ENCODE assay signal across 16 cellular contexts in the genomic region with DNA sequence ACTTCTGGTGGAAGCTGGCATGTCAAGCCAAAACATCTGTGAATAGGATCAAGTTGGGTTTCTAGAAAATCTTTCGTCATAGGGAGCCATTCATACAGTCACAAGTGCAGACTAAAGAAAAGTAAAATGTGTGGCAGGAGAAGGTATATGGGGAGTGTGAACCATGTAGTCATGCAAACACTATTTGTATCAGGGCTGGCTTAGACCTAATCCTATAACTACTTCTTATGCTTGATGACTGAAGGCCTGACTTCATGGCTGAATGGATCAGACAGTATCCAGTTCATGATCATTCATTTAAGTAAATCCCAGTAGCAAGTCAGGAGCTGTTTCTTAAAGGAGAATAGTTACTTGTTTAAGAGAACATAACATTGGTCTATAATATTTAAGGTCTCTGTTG.
DNase-seq lines count a peak whose midpoint lies in the region; ATAC-seq, FAIRE-seq and TF ChIP-seq lines count a peak whose summit lies in the region.
"Had no signal": no experiment of that assay in that cellular context is flagged by ENCODE, and none has a peak within 500 bp of the region (broad histone marks: within the 10 kb centered on the region; RNA-seq: fewer than 3 reads in every experiment).

No MANE protein-coding gene starts in this region.

- no peaks in the 10 kb centered on the region for H3K9me2 ChIP-seq in hepatocyte (replicated peaks; ENCODE audit: insufficient read depth)

- H4K20me1 ChIP-seq in hepatocyte (ENCODE audit: insufficient read depth, poor library complexity, severe bottlenecking) = no peaks in the 10 kb centered on the region
- H4K20me1 ChIP-seq: BLaER1 had no signal

- H3K4me3 ChIP-seq in WERI-Rb-1 (ENCODE audit: low read depth, low read length) (no peak overlapping the region), retinal pigment epithelial cell (ENCODE audit: low read length) (no peak overlapping the region), hepatocyte (no peak overlapping the region)
- H3K4me3 ChIP-seq: BLaER1 had no signal

- no peaks in the 10 kb centered on the region for H3K4me1 ChIP-seq in foreskin keratinocyte
- no peaks in the 10 kb centered on the region for H3K4me1 ChIP-seq in hepatocyte (ENCODE audit: insufficient read depth)
- H3K4me1 ChIP-seq: BLaER1 had no signal

- H3K27ac ChIP-seq in WERI-Rb-1 = peak overlapping the region; percentile 28
- no peak overlapping the region for H3K27ac ChIP-seq in foreskin keratinocyte
- H3K27ac ChIP-seq in substantia nigra (ENCODE audit: low read depth, low read length, poor library complexity, severe bottlenecking) = no peak overlapping the region
- H3K27ac ChIP-seq in hepatocyte = no peak overlapping the region
- H3K27ac ChIP-seq: BLaER1 had no signal

- no peak overlapping the region for H2AFZ ChIP-seq in hepatocyte

- DNase-seq in D721Med (ENCODE audit: insufficient read length, low spot score) (no peak), WERI-Rb-1 (no peak), foreskin keratinocyte (peak; percentile 21 to 62), retinal pigment epithelial cell (ENCODE audit: low read depth) (peak; percentile 31), substantia nigra (lab: John Stamatoyannopoulos, UW) (no peak), hepatocyte (ENCODE audit: low spot score) (no peak)
- DNase-seq: AML-193; CD4-positive, alpha-beta memory T cell; DMS79 treated with DMSO at 0.1 percent for 48 hours; GF-D8; H9 had no signal

- H3K9me3 ChIP-seq in WERI-Rb-1 (ENCODE audit: severe bottlenecking) (no peaks in the 10 kb centered on the region), hepatocyte (ENCODE audit: low read depth) (no peaks in the 10 kb centered on the region)
- H3K9me3 ChIP-seq: BLaER1 had no signal

- H3K4me2 ChIP-seq in hepatocyte = no peak overlapping the region
- H3K4me2 ChIP-seq: BLaER1 had no signal

- TF ChIP-seq CTCF in D721Med (IDR thresholded peaks at IDR 0.05; ENCODE audit: insufficient read depth, missing control alignments) (no peak), WERI-Rb-1 (IDR thresholded peaks at IDR 0.05; ENCODE audit: low read depth, low read length) (no peak), foreskin keratinocyte (conservative IDR thresholded peaks at IDR 0.05) (no peak), retinal pigment epithelial cell (conservative IDR thresholded peaks at IDR 0.05; ENCODE audit: low read depth, low read length) (no peak), hepatocyte (IDR thresholded peaks at IDR 0.05; ENCODE audit: poor library complexity) (no peak)

- FAIRE-seq in D721Med (lab: Jason Lieb, UNC) = peak; percentile 46
- FAIRE-seq: A204.1, GM19239, H1 had no signal

- no peaks in the 10 kb centered on the region for H3K27me3 ChIP-seq in WERI-Rb-1 (ENCODE audit: insufficient read depth, low read depth, severe bottlenecking)
- H3K27me3 ChIP-seq in foreskin keratinocyte = no peaks in the 10 kb centered on the region
- H3K27me3 ChIP-seq in hepatocyte = no peaks in the 10 kb centered on the region
- H3K27me3 ChIP-seq: BLaER1 had no signal

- no peaks in the 10 kb centered on the region for H3K36me3 ChIP-seq in WERI-Rb-1
- H3K36me3 ChIP-seq in hepatocyte (replicated peaks; ENCODE audit: insufficient read depth, low read depth) = no peaks in the 10 kb centered on the region
- H3K36me3 ChIP-seq: BLaER1 had no signal

- 100% methylated on average over 1 of the region's 1 CpG for WGBS in hepatocyte (ENCODE audit: low lambda C conversion rate, missing lambda C conversion rate)

- peak; percentile 16 for ATAC-seq in foreskin keratinocyte
- ATAC-seq in GM18909 (IDR thresholded peaks at IDR 0.05; ENCODE audit: poor library complexity, unreplicated experiment) = no peak

- H3K79me2 ChIP-seq in hepatocyte = no peaks in the 10 kb centered on the region

Comparison
In these comparisons a context has a peak if more than half of its experiments do, and no peak if none do; other contexts are left out.
1. DNase-seq: peak in foreskin keratinocyte (2 of 2) and retinal pigment epithelial cell (single experiment); none in D721Med (single experiment), WERI-Rb-1 (single experiment), substantia nigra (0 of 49) and hepatocyte (single experiment).